17 cellular contexts compared by ENCODE assay signal in genomic region chr5:35771839-35772238, GRCh38.
DNase-seq lines count a peak whose midpoint lies in the region; ATAC-seq and TF ChIP-seq lines count a peak whose summit lies in the region.
"Had no signal": no experiment of that assay in that cellular context is flagged by ENCODE, and none has a peak within 500 bp of the region (broad histone marks: within the 10 kb centered on the region; RNA-seq: fewer than 3 reads in every experiment).

No MANE protein-coding gene starts in this region.

- intact Hi-C loops in PC-9 (cut with micrococcal nuclease; ENCODE audit: unreplicated experiment) (no loop called here), Calu3 (cut with micrococcal nuclease; ENCODE audit: unreplicated experiment) (no loop called here)

- peak; percentile 12 for DNase-seq in AG10803 (ENCODE audit: low read depth)
- DNase-seq in EH (ENCODE audit: low read depth), result peak; percentile 20
- DNase-seq in PC-9, result no peak
- no peak for DNase-seq in osteoblast (ENCODE audit: insufficient read length, low spot score, missing footprints)
- DNase-seq in activated CD8-positive, alpha-beta T cell treated with anti-CD3 and anti-CD28 coated beads, Interleukin-2, amount 10 ng/mL, durations not matched to agents 7 days and 5 days, result no peak
- DNase-seq in Calu3, result no peak
- DNase-seq in NCI-H2081 treated with DMSO at 0.1 percent for 48 hours (lab: John Stamatoyannopoulos, UW), result no peak
- DNase-seq: CD8-positive, alpha-beta memory T cell; DMS79; NCI-H187; NCI-H524; RPMI8226; SIG-M5; T-cell had no signal

- no peak for ATAC-seq in activated CD8-positive, alpha-beta T cell treated with anti-CD3 and anti-CD28 coated beads, Interleukin-2, amount 10 ng/mL, durations not matched to agents 7 days and 5 days
- ATAC-seq: SK-N-SH treated with all-trans-retinoic acid at 6 μM for 48 hours, T-cell had no signal

- peak overlapping the region; percentile 29; the same call in 1 of the 2 replicates for H3K4me2 ChIP-seq in PC-9
- H3K4me2 ChIP-seq in osteoblast (ENCODE audit: insufficient read depth, low read length), result peak overlapping the region; percentile 54
- H3K4me2 ChIP-seq: BLaER1, KMS-11 had no signal

- BruUV-seq in PC-9 (replicated peaks; lab: Mats Ljungman, UMichigan) (no TSS peak), Calu3 (replicated peaks; lab: Mats Ljungman, UMichigan) (no TSS peak)

- no peak overlapping the region for H3K27ac Mint-ChIP-seq in activated CD8-positive, alpha-beta T cell treated with anti-CD3 and anti-CD28 coated beads, Interleukin-2, amount 10 ng/mL, durations not matched to agents 7 days and 5 days
- no peak overlapping the region for H3K27ac Mint-ChIP-seq in Calu3 (ENCODE audit: unreplicated experiment)

- H3K9me2 ChIP-seq in PC-9 (ENCODE audit: insufficient read depth), result no peaks in the 10 kb centered on the region

- H3K9me3 Mint-ChIP-seq in activated CD8-positive, alpha-beta T cell treated with anti-CD3 and anti-CD28 coated beads, Interleukin-2, amount 10 ng/mL, durations not matched to agents 7 days and 5 days (ENCODE audit: insufficient read depth), result no peaks in the 10 kb centered on the region
- no peaks in the 10 kb centered on the region for H3K9me3 Mint-ChIP-seq in Calu3 (ENCODE audit: low read depth, unreplicated experiment)
- H3K9me3 Mint-ChIP-seq: CD8-positive, alpha-beta memory T cell; T-cell had no signal

- CTCF ChIA-PET in PC-9 (lab: Charles Lee), result no interaction called here
- CTCF ChIA-PET in activated CD8-positive, alpha-beta T cell treated with anti-CD3 and anti-CD28 coated beads, Interleukin-2, amount 10 ng/mL, durations not matched to agents 7 days and 5 days (lab: Charles Lee), result interaction anchor here (0.6 to 1.0 kb wide), 2 partner anchors 121 to 1297 kb away, joined by 3 read pairs; no protein-coding TSS in a partner anchor
- CTCF ChIA-PET in Calu3 (lab: Charles Lee), result no interaction called here

- H3K36me3 Mint-ChIP-seq in activated CD8-positive, alpha-beta T cell treated with anti-CD3 and anti-CD28 coated beads, Interleukin-2, amount 10 ng/mL, durations not matched to agents 7 days and 5 days (ENCODE audit: low read depth), result no peaks in the 10 kb centered on the region
- no peaks in the 10 kb centered on the region for H3K36me3 Mint-ChIP-seq in Calu3 (ENCODE audit: insufficient read depth, unreplicated experiment)
- H3K36me3 Mint-ChIP-seq: T-cell had no signal

- TF ChIP-seq CTCF in AG10803 (conservative IDR thresholded peaks at IDR 0.05; ENCODE audit: low read length) (no peak), PC-9 (conservative IDR thresholded peaks at IDR 0.05) (no peak), osteoblast (IDR thresholded peaks at IDR 0.05; ENCODE audit: extremely low read depth, low read depth, low read length) (no peak), Calu3 (IDR thresholded peaks at IDR 0.05; ENCODE audit: unreplicated experiment) (no peak)

- H4K20me1 ChIP-seq in PC-9 (ENCODE audit: insufficient read depth), result no peaks in the 10 kb centered on the region
- no peaks in the 10 kb centered on the region for H4K20me1 ChIP-seq in osteoblast (ENCODE audit: insufficient read depth, low read length)
- H4K20me1 ChIP-seq: BLaER1 had no signal

- H3K9me3 ChIP-seq in PC-9 (ENCODE audit: insufficient read depth, low read depth) (0 out of 2 replicates have a peak, but pooled peaks cover 6% of the 10 kb centered on the region), osteoblast (ENCODE audit: low read depth, low read length) (no peaks in the 10 kb centered on the region)
- H3K9me3 ChIP-seq: BLaER1 had no signal

- H3K4me1 Mint-ChIP-seq in activated CD8-positive, alpha-beta T cell treated with anti-CD3 and anti-CD28 coated beads, Interleukin-2, amount 10 ng/mL, durations not matched to agents 7 days and 5 days (ENCODE audit: low read depth), result peaks cover 20% of the 10 kb centered on the region
- no peaks in the 10 kb centered on the region for H3K4me1 Mint-ChIP-seq in Calu3 (ENCODE audit: low read depth, unreplicated experiment)

- H3K27ac ChIP-seq in PC-9, result no peak overlapping the region
- peak overlapping the region; percentile 57 for H3K27ac ChIP-seq in osteoblast (ENCODE audit: low read depth, low read length)
- H3K27ac ChIP-seq: BLaER1, KMS-11 had no signal

- no peak overlapping the region for H3K4me3 ChIP-seq in AG10803 (ENCODE audit: low read length)
- no peak overlapping the region for H3K4me3 ChIP-seq in PC-9
- no peak overlapping the region for H3K4me3 ChIP-seq in osteoblast (ENCODE audit: insufficient read depth, low read length)
- H3K4me3 ChIP-seq: BLaER1 had no signal

- H3K36me3 ChIP-seq in PC-9 (ENCODE audit: low read depth) (no peaks in the 10 kb centered on the region), osteoblast (ENCODE audit: insufficient read depth, low read length) (no peaks in the 10 kb centered on the region)
- H3K36me3 ChIP-seq: BLaER1 had no signal

- H3K79me2 ChIP-seq in PC-9 (ENCODE audit: low read depth) (no peaks in the 10 kb centered on the region), osteoblast (ENCODE audit: insufficient read depth, low read length) (no peaks in the 10 kb centered on the region)

- H3K27me3 ChIP-seq in PC-9 (ENCODE audit: insufficient read depth, low read depth), result no peaks in the 10 kb centered on the region
- H3K27me3 ChIP-seq in osteoblast (ENCODE audit: insufficient read depth, low read length), result no peaks in the 10 kb centered on the region
- H3K27me3 ChIP-seq: BLaER1 had no signal

- no peak overlapping the region for H3K4me3 Mint-ChIP-seq in activated CD8-positive, alpha-beta T cell treated with anti-CD3 and anti-CD28 coated beads, Interleukin-2, amount 10 ng/mL, durations not matched to agents 7 days and 5 days
- no peak overlapping the region for H3K4me3 Mint-ChIP-seq in Calu3 (ENCODE audit: low read depth, unreplicated experiment)
- H3K4me3 Mint-ChIP-seq: CD8-positive, alpha-beta memory T cell; T-cell had no signal

- H2AFZ ChIP-seq in PC-9 (no peak overlapping the region), osteoblast (ENCODE audit: low read length) (peak overlapping the region; percentile 25)

- POLR2A ChIA-PET in PC-9 (lab: Charles Lee; ENCODE audit: unreplicated experiment), result no interaction called here
- POLR2A ChIA-PET in activated CD8-positive, alpha-beta T cell treated with anti-CD3 and anti-CD28 coated beads, Interleukin-2, amount 10 ng/mL, durations not matched to agents 7 days and 5 days (lab: Charles Lee), result no interaction called here

- H3F3A ChIP-seq in PC-9 (ENCODE audit: insufficient read depth, low read depth), result no peaks in the 10 kb centered on the region; the same call in 1 of the 2 replicates

- no peaks in the 10 kb centered on the region for H3K27me3 Mint-ChIP-seq in activated CD8-positive, alpha-beta T cell treated with anti-CD3 and anti-CD28 coated beads, Interleukin-2, amount 10 ng/mL, durations not matched to agents 7 days and 5 days (ENCODE audit: low read depth)
- no peaks in the 10 kb centered on the region for H3K27me3 Mint-ChIP-seq in Calu3 (ENCODE audit: unreplicated experiment)
- H3K27me3 Mint-ChIP-seq: T-cell had no signal

- H3K4me1 ChIP-seq in PC-9 (replicated peaks; ENCODE audit: insufficient read depth), result peaks cover 16% of the 10 kb centered on the region
- H3K4me1 ChIP-seq in osteoblast (ENCODE audit: insufficient read depth, low read length), result peaks cover 32% of the 10 kb centered on the region
- H3K4me1 ChIP-seq: BLaER1 had no signal

Comparison
In these comparisons a context has a peak if more than half of its experiments do, and no peak if none do; other contexts are left out.
1. DNase-seq: peak in AG10803 (single experiment) and EH (single experiment); none in PC-9 (0 of 2), osteoblast (single experiment), activated CD8-positive, alpha-beta T cell treated with anti-CD3 and anti-CD28 coated beads, Interleukin-2, amount 10 ng/mL, durations not matched to agents 7 days and 5 days (single experiment), Calu3 (single experiment) and NCI-H2081 treated with DMSO at 0.1 percent for 48 hours (single experiment).